ENCODE assay signal across 9 cellular contexts in the genomic region with DNA sequence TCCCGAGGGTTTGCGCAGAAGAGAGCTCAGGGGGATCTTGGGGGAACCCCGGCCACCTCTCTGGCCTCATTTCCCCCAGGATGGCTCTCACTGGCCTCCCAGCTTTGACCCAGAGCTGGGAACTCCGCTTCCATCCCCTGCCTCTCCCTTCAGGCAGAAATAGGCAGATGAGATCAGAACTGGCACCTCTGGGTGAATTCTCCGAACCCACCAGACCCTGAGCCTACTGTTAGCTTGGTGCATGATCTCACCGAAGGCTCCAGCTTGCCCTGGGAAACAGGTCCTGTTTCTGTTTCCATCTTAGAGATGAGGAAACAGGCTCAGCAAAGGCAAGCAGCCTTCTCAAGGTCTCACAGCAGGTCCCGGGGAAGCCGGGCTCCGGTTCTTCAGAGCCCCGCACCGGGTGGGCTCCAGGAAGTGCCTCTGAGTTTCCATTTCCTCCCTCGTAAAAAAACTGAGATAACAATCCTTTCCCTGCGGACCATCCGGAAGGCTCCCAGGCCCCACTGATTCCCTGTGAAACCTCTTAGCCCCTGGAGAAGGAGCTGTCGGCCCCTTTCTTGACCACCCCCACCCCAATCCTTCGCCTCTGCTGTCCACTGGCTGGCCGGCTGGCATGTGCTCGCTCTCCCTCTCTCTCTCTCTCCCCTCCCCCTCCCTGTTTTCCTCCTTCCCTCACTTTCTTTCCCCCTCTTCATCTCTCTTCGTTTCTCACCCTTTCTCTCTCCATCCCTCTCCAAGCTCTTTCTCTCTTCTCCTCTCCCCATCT. TPM values are rescaled to one million over a fixed set of nuclear protein-coding genes. Genes with fewer than 3 reads are reported as not detected.
A peak's percentile ranks its signal among the peaks of the same experiment; 100 is the strongest.
DNase-seq lines count a peak whose midpoint lies in the region; ATAC-seq and TF ChIP-seq lines count a peak whose summit lies in the region.
"Had no signal": no experiment of that assay in that cellular context is flagged by ENCODE, and none has a peak within 500 bp of the region (broad histone marks: within the 10 kb centered on the region; RNA-seq: fewer than 3 reads in every experiment).

No MANE protein-coding gene starts in this region.

- H3K27me3 ChIP-seq in ascending aorta = no peaks in the 10 kb centered on the region
- H3K27me3 ChIP-seq in kidney epithelial cell (ENCODE audit: control insufficient read depth, insufficient read depth, low read length) = no peaks in the 10 kb centered on the region
- H3K27me3 ChIP-seq in suprapubic skin = no peaks in the 10 kb centered on the region

- no peaks in the 10 kb centered on the region for H3K36me3 Mint-ChIP-seq in activated CD4-positive, alpha-beta T cell treated with anti-CD3 and anti-CD28 coated beads for 36 hours (ENCODE audit: low read depth)

- H3K9me3 ChIP-seq in ascending aorta = no peaks in the 10 kb centered on the region
- H3K9me3 ChIP-seq in suprapubic skin = no peaks in the 10 kb centered on the region

- intact Hi-C loops in activated CD4-positive, alpha-beta T cell treated with anti-CD3 and anti-CD28 coated beads for 36 hours (cut with DNase I, micrococcal nuclease) = loop anchor here in 1 of 2 experiments (5.0 to 10.0 kb wide), 2 partner anchors 66 to 153 kb away; a partner anchor contains a TSS
- intact Hi-C loops in ascending aorta (cut with DNase I) = loop anchor here (5.0 kb wide), 2 partner anchors 131 to 329 kb away; a partner anchor contains a TSS

- H3K27ac ChIP-seq in ascending aorta (peak overlapping the region; percentile 96 to 98), suprapubic skin (peak overlapping the region; percentile 97)

- H3K4me1 ChIP-seq in ascending aorta = peaks cover 8 to 26% of the 10 kb centered on the region in 2 donors
- peaks cover 58% of the 10 kb centered on the region for H3K4me1 ChIP-seq in suprapubic skin

- ATAC-seq in activated CD4-positive, alpha-beta T cell treated with anti-CD3 and anti-CD28 coated beads for 36 hours = no peak
- ATAC-seq in GM18870 (IDR thresholded peaks at IDR 0.05; ENCODE audit: unreplicated experiment) (no peak), HG02623 (IDR thresholded peaks at IDR 0.05; ENCODE audit: unreplicated experiment) (no peak)

- H3K36me3 ChIP-seq in ascending aorta (no peaks in the 10 kb centered on the region), kidney epithelial cell (ENCODE audit: control insufficient read depth, insufficient read depth, low read length) (peaks cover 2% of the 10 kb centered on the region), suprapubic skin (no peaks in the 10 kb centered on the region)

- peak; percentile 14 for DNase-seq in activated CD4-positive, alpha-beta T cell treated with anti-CD3 and anti-CD28 coated beads for 36 hours
- no peak for DNase-seq in activated CD4-positive, alpha-beta T cell treated with anti-CD3 and anti-CD28 coated beads for 4 hours
- DNase-seq in ascending aorta (ENCODE audit: low spot score in 2 of 2) (peak in 1 of 2 donors; percentile 75), kidney epithelial cell (ENCODE audit: low read depth) (peak; percentile 55), suprapubic skin (ENCODE audit: low spot score in 2 of 2) (peak in 1 of 2 donors; percentile 73), epidermal melanocyte (ENCODE audit: insufficient read length, low spot score) (no peak)
- DNase-seq: DND-41 had no signal

- POLR2A ChIA-PET in activated CD4-positive, alpha-beta T cell treated with anti-CD3 and anti-CD28 coated beads for 36 hours (lab: Charles Lee) = interaction anchor here (0.6 kb wide), 1 partner anchor 687 kb away, joined by 3 read pairs; no protein-coding TSS in a partner anchor

- WGBS in suprapubic skin = 21% methylated on average over 16 of the region's 19 CpGs

- H3K4me3 ChIP-seq in ascending aorta = peak overlapping the region; percentile 97 to 99
- H3K4me3 ChIP-seq in kidney epithelial cell (ENCODE audit: low read depth, low read length) = peak overlapping the region; percentile 83
- H3K4me3 ChIP-seq in suprapubic skin = peak overlapping the region; percentile 100

- peaks cover 21% of the 10 kb centered on the region for H3K4me1 Mint-ChIP-seq in activated CD4-positive, alpha-beta T cell treated with anti-CD3 and anti-CD28 coated beads for 36 hours

- TF ChIP-seq CTCF in ascending aorta (IDR thresholded peaks at IDR 0.05) = no peak
- TF ChIP-seq CTCF in kidney epithelial cell (IDR thresholded peaks at IDR 0.05; ENCODE audit: insufficient read depth, low read length, poor library complexity, severe bottlenecking) = peak; percentile 4
- TF ChIP-seq CTCF in suprapubic skin (IDR thresholded peaks at IDR 0.05) = no peak

- peaks cover 21% of the 10 kb centered on the region for H3K27me3 Mint-ChIP-seq in activated CD4-positive, alpha-beta T cell treated with anti-CD3 and anti-CD28 coated beads for 36 hours

- no peak overlapping the region for H3K27ac Mint-ChIP-seq in activated CD4-positive, alpha-beta T cell treated with anti-CD3 and anti-CD28 coated beads for 36 hours

- no peak for TF ChIP-seq EP300 in suprapubic skin (IDR thresholded peaks at IDR 0.05)

- H3K4me3 Mint-ChIP-seq in activated CD4-positive, alpha-beta T cell treated with anti-CD3 and anti-CD28 coated beads for 36 hours = no peak overlapping the region

- no peak for TF ChIP-seq POLR2A in suprapubic skin (IDR thresholded peaks at IDR 0.05)

- CTCF ChIA-PET in activated CD4-positive, alpha-beta T cell treated with anti-CD3 and anti-CD28 coated beads for 36 hours (lab: Charles Lee) = interaction anchor here (0.7 to 0.8 kb wide), 3 partner anchors 55 to 121 kb away, joined by 3 to 5 read pairs (median 4); no protein-coding TSS in a partner anchor

- no peaks in the 10 kb centered on the region for H3K9me3 Mint-ChIP-seq in activated CD4-positive, alpha-beta T cell treated with anti-CD3 and anti-CD28 coated beads for 36 hours (ENCODE audit: low read depth)

RNA-seq across cellular contexts. Expression of a gene that starts 2.1 kb away (rescaled TPM):
- under 1 TPM; 0.80 to 0.93 TPM for total RNA-seq in activated CD4-positive, alpha-beta T cell treated with anti-CD3 and anti-CD28 coated beads for 36 hours
- total RNA-seq in ascending aorta (125 TPM), kidney epithelial cell (240 and 243 TPM in 2 replicates), suprapubic skin (10 to 100 TPM; 56.2 to 78.2 (median 67.5) TPM)

RNA-seq across cellular contexts. Expression of a gene that starts 39.3 kb away (rescaled TPM):
- total RNA-seq in activated CD4-positive, alpha-beta T cell treated with anti-CD3 and anti-CD28 coated beads for 36 hours = not detected
- 832 TPM for total RNA-seq in ascending aorta
- 27.6 and 29.6 TPM in 2 replicates for total RNA-seq in kidney epithelial cell
- total RNA-seq in suprapubic skin = 10 to 100 TPM; 27.4 to 67.5 (median 50.8) TPM

RNA-seq across cellular contexts. Expression of a gene that starts 42.8 kb away (rescaled TPM):
- 100 to 1,000 TPM; 120 to 132 TPM for total RNA-seq in activated CD4-positive, alpha-beta T cell treated with anti-CD3 and anti-CD28 coated beads for 36 hours
- 25.5 TPM for total RNA-seq in ascending aorta
- 65.3 and 73.7 TPM in 2 replicates for total RNA-seq in kidney epithelial cell
- total RNA-seq in suprapubic skin = 10 to 100 TPM; 32.7 to 51.9 (median 47.1) TPM

RNA-seq across cellular contexts. Expression of a gene that starts 57.4 kb away (rescaled TPM):
- total RNA-seq in activated CD4-positive, alpha-beta T cell treated with anti-CD3 and anti-CD28 coated beads for 36 hours = under 1 TPM; 0.55 to 0.70 TPM
- total RNA-seq in ascending aorta (436 TPM), kidney epithelial cell (89.0 and 98.1 TPM in 2 replicates), suprapubic skin (100 to 1,000 TPM; 418 to 859 (median 594) TPM)

Comparison
In these comparisons a context has a peak if more than half of its experiments do, and no peak if none do; other contexts are left out.
1. DNase-seq: peak in activated CD4-positive, alpha-beta T cell treated with anti-CD3 and anti-CD28 coated beads for 36 hours (single experiment) and kidney epithelial cell (single experiment); none in activated CD4-positive, alpha-beta T cell treated with anti-CD3 and anti-CD28 coated beads for 4 hours (0 of 2) and epidermal melanocyte (single experiment).
2. RNA of a gene that starts 2.1 kb away (total RNA-seq): 240 to 243 TPM in kidney epithelial cell, 125 TPM in ascending aorta (single experiment) and 56.2 to 78.2 TPM in suprapubic skin; 0.80 to 0.93 TPM in activated CD4-positive, alpha-beta T cell treated with anti-CD3 and anti-CD28 coated beads for 36 hours; every median in the first group is over 10 times any median in the second.
3. RNA of a gene that starts 39.3 kb away (total RNA-seq): 832 TPM in ascending aorta (single experiment), 27.4 to 67.5 TPM in suprapubic skin and 27.6 to 29.6 TPM in kidney epithelial cell; not detected in activated CD4-positive, alpha-beta T cell treated with anti-CD3 and anti-CD28 coated beads for 36 hours; every median in the first group is over 10 times any median in the second.
4. Peak in every context shown above with its lines, with median percentiles within 50 percentile points of each other: H3K4me3 ChIP-seq.